In genomic region chr9:126376311-126376902, GRCh38 we compare ENCODE assay signal across 12 cellular contexts. TPM values are rescaled to one million over a fixed set of nuclear protein-coding genes. Genes with fewer than 3 reads are reported as not detected.
DNase-seq lines count a peak whose midpoint lies in the region; ATAC-seq and TF ChIP-seq lines count a peak whose summit lies in the region.
"Had no signal": no experiment of that assay in that cellular context is flagged by ENCODE, and none has a peak within 500 bp of the region (broad histone marks: within the 10 kb centered on the region; RNA-seq: fewer than 3 reads in every experiment).

No MANE protein-coding gene starts in this region.

- H3K4me1 ChIP-seq in endodermal cell (ENCODE audit: control insufficient read depth, insufficient read depth, low read length) = peaks cover 14% of the 10 kb centered on the region
- peaks cover 64 to 72% of the 10 kb centered on the region in 2 experiments for H3K4me1 ChIP-seq in neutrophil (ENCODE audit: control insufficient read depth in 1 of 2, insufficient read depth in 1 of 2, low read depth in 1 of 2, low read length in 1 of 2)

- peaks cover 55% of the 10 kb centered on the region for H3K4me1 Mint-ChIP-seq in endodermal cell

- 84 to 86% methylated on average over 7 to 11 of the region's 11 CpGs for WGBS in endodermal cell (ENCODE audit: insufficient coverage in 1 of 2, insufficient read length in 1 of 2), 2 experiments

- H3K27ac Mint-ChIP-seq in endodermal cell = peak overlapping the region; percentile 82
- H3K27ac Mint-ChIP-seq: activated CD4-positive, alpha-beta T cell treated with anti-CD3 and anti-CD28 coated beads, Interleukin-2, amount 10 ng/mL, durations not matched to agents 7 days and 5 days; IgD-negative memory B cell had no signal

- peak in 12 of 14 donors; percentile 19 to 88 (median 80) for DNase-seq in C1 segment of cervical spinal cord (lab: John Stamatoyannopoulos, UW)
- DNase-seq in NCI-H510A (lab: John Stamatoyannopoulos, UW) = peak; percentile 56
- peak; percentile 60 for DNase-seq in endodermal cell
- DNase-seq in activated naive CD4-positive, alpha-beta T cell treated with anti-CD3 and anti-CD28 coated beads, Interleukin-2, amount 50 U/mL, for 16 hours = no peak
- no peak for DNase-seq in coronary artery (ENCODE audit: low spot score)
- DNase-seq in CD1c-positive myeloid dendritic cell (ENCODE audit: extremely low spot score) = no peak
- DNase-seq: activated CD4-positive, alpha-beta T cell treated with anti-CD3 and anti-CD28 coated beads, Interleukin-2, amount 10 ng/mL, durations not matched to agents 7 days and 5 days; Peyer's patch had no signal

- H3K36me3 ChIP-seq in endodermal cell (ENCODE audit: control insufficient read depth, insufficient read depth, low read length) (no peaks in the 10 kb centered on the region), neutrophil (peaks cover 3% of the 10 kb centered on the region)
- H3K36me3 ChIP-seq: vagina had no signal

- H3K27ac ChIP-seq in endodermal cell (ENCODE audit: low read depth, low read length) (peak overlapping the region; percentile 86), neutrophil (peak overlapping the region; percentile 72), coronary artery (peak overlapping the region in 1 of 2 donors; percentile 20)
- H3K27ac ChIP-seq: vagina had no signal

- H3K9ac ChIP-seq in endodermal cell (ENCODE audit: extremely low read depth, low read length, poor library complexity, severe bottlenecking) = no peak overlapping the region

- no peaks in the 10 kb centered on the region for H3K36me3 Mint-ChIP-seq in endodermal cell (ENCODE audit: low read depth)

- no peaks in the 10 kb centered on the region for H3K9me3 Mint-ChIP-seq in endodermal cell
- H3K9me3 Mint-ChIP-seq: activated CD4-positive, alpha-beta T cell treated with anti-CD3 and anti-CD28 coated beads, Interleukin-2, amount 10 ng/mL, durations not matched to agents 7 days and 5 days; IgD-negative memory B cell had no signal

- no peak for ATAC-seq in HG02763 (IDR thresholded peaks at IDR 0.05; ENCODE audit: unreplicated experiment)

- H3K9me3 ChIP-seq in endodermal cell (ENCODE audit: control insufficient read depth, low read length) = no peaks in the 10 kb centered on the region
- no peaks in the 10 kb centered on the region for H3K9me3 ChIP-seq in neutrophil
- H3K9me3 ChIP-seq: Peyer's patch, vagina had no signal

- no peaks in the 10 kb centered on the region for H3K27me3 Mint-ChIP-seq in endodermal cell (ENCODE audit: insufficient read depth)
- H3K27me3 Mint-ChIP-seq: activated CD4-positive, alpha-beta T cell treated with anti-CD3 and anti-CD28 coated beads, Interleukin-2, amount 10 ng/mL, durations not matched to agents 7 days and 5 days had no signal

- H3K27me3 ChIP-seq in endodermal cell (ENCODE audit: control insufficient read depth, insufficient read depth, low read length, poor library complexity, severe bottlenecking) = no peaks in the 10 kb centered on the region
- H3K27me3 ChIP-seq in neutrophil = no peaks in the 10 kb centered on the region
- H3K27me3 ChIP-seq: Peyer's patch, vagina had no signal

- H3K4me3 Mint-ChIP-seq in endodermal cell = peak overlapping the region; percentile 14
- H3K4me3 Mint-ChIP-seq: activated CD4-positive, alpha-beta T cell treated with anti-CD3 and anti-CD28 coated beads, Interleukin-2, amount 10 ng/mL, durations not matched to agents 7 days and 5 days had no signal

- H3K4me3 ChIP-seq in endodermal cell (ENCODE audit: low read length) (no peak overlapping the region), neutrophil (ENCODE audit: low read depth in 1 of 2, low read length in 1 of 2) (peak overlapping the region; percentile 20 to 43), coronary artery (no peak overlapping the region)
- H3K4me3 ChIP-seq: Peyer's patch, vagina had no signal

- TF ChIP-seq CTCF in endodermal cell (conservative IDR thresholded peaks at IDR 0.05) = no peak
- no peak for TF ChIP-seq CTCF in neutrophil (IDR thresholded peaks at IDR 0.05)
- no peak for TF ChIP-seq CTCF in coronary artery (IDR thresholded peaks at IDR 0.05)

RNA-seq across cellular contexts. Expression of gene MVB12B, which starts 49.8 kb away (rescaled TPM):
- total RNA-seq in endodermal cell = 10 to 100 TPM; 18.6 to 19.7 TPM
- 27.4 TPM for polyA plus RNA-seq in endodermal cell (2013, experiment 1 of 2)
- polyA plus RNA-seq in endodermal cell (2013, experiment 2 of 2) = 24.8 TPM

Comparison
In these comparisons a context has a peak if more than half of its experiments do, and no peak if none do; other contexts are left out.
1. DNase-seq: peak in C1 segment of cervical spinal cord (12 of 14), NCI-H510A (single experiment) and endodermal cell (single experiment); none in activated naive CD4-positive, alpha-beta T cell treated with anti-CD3 and anti-CD28 coated beads, Interleukin-2, amount 50 U/mL, for 16 hours (single experiment), coronary artery (single experiment) and CD1c-positive myeloid dendritic cell (single experiment).
2. H3K4me3 ChIP-seq: peak in neutrophil (2 of 2); none in endodermal cell (single experiment) and coronary artery (single experiment).